In genomic region chr1:2546515-2547209, GRCh38 we compare ENCODE assay signal across 8 cellular contexts. TPM values are rescaled to one million over a fixed set of nuclear protein-coding genes. Genes with fewer than 3 reads are reported as not detected.
DNase-seq lines count a peak whose midpoint lies in the region; ATAC-seq and TF ChIP-seq lines count a peak whose summit lies in the region.

No MANE protein-coding gene starts in this region.

- DNase-seq in ACHN (peak; percentile 91), NCI-H526 treated with DMSO at 0.1 percent for 48 hours (lab: John Stamatoyannopoulos, UW) (peak; percentile 66), lung (ENCODE audit: low spot score) (peak; percentile 91)
- DNase-seq in activated CD4-positive, alpha-beta memory T cell treated with anti-CD3 and anti-CD28 coated beads, Interleukin-2, amount 10 ng/mL, durations not matched to agents 7 days and 5 days, result peak; percentile 94
- peak in 2 of 3 donors; percentile 78 to 79 for DNase-seq in stimulated activated CD4-positive, alpha-beta T cell treated with anti-CD3 and anti-CD28 coated beads, TNF-alpha, amount 100 ng/mL, for 48 hours (ENCODE audit: low read depth in 3 of 3)

- no peaks in the 10 kb centered on the region for H3K9me3 Mint-ChIP-seq in activated CD4-positive, alpha-beta memory T cell treated with anti-CD3 and anti-CD28 coated beads, Interleukin-2, amount 10 ng/mL, durations not matched to agents 7 days and 5 days

- H3K27ac ChIP-seq in ectodermal cell (ENCODE audit: insufficient read depth, low read depth, low read length, poor library complexity, severe bottlenecking) (peak overlapping the region; percentile 87), lung (ENCODE audit: low read depth in 1 of 2, low read length in 1 of 2) (peak overlapping the region; percentile 83 to 96)

- H3K27ac Mint-ChIP-seq in activated CD4-positive, alpha-beta memory T cell treated with anti-CD3 and anti-CD28 coated beads, Interleukin-2, amount 10 ng/mL, durations not matched to agents 7 days and 5 days, result peak overlapping the region; percentile 99

- H3K36me3 ChIP-seq in ectodermal cell (ENCODE audit: control insufficient read depth, insufficient read depth, low read length), result no peaks in the 10 kb centered on the region
- no peaks in the 10 kb centered on the region for H3K36me3 ChIP-seq in lung (ENCODE audit: control insufficient read depth in 2 of 2, insufficient read depth in 2 of 2, low read length in 2 of 2)

- ATAC-seq in GM18861 (IDR thresholded peaks at IDR 0.05; ENCODE audit: unreplicated experiment) (peak; percentile 21), HG03108 (IDR thresholded peaks at IDR 0.05; ENCODE audit: unreplicated experiment) (peak; percentile 29), lung (ENCODE audit: insufficient read depth, low FRiP score) (peak; percentile 75)

- TF ChIP-seq CTCF in lung (IDR thresholded peaks at IDR 0.05; ENCODE audit: control extremely low read depth, extremely low read depth), result no peak

- H3K27me3 ChIP-seq in ectodermal cell (ENCODE audit: control insufficient read depth, insufficient read depth, low read length, poor library complexity, severe bottlenecking) (no peaks in the 10 kb centered on the region), lung (ENCODE audit: control insufficient read depth, insufficient read depth) (no peaks in the 10 kb centered on the region)

- POLR2A ChIA-PET in activated CD4-positive, alpha-beta memory T cell treated with anti-CD3 and anti-CD28 coated beads, Interleukin-2, amount 10 ng/mL, durations not matched to agents 7 days and 5 days (lab: Charles Lee), result interaction anchor here (0.7 to 12.2 kb wide), 19 partner anchors 9 to 413 kb away, joined by 3 to 228 read pairs (median 12); partner anchors contain the start of genes FAAP20, HES5, PANK4 and PEX10

- peaks cover 5% of the 10 kb centered on the region for H3K27me3 Mint-ChIP-seq in activated CD4-positive, alpha-beta memory T cell treated with anti-CD3 and anti-CD28 coated beads, Interleukin-2, amount 10 ng/mL, durations not matched to agents 7 days and 5 days

- H3K4me1 ChIP-seq in ectodermal cell (ENCODE audit: control insufficient read depth, insufficient read depth, low read length) (peaks cover 60% of the 10 kb centered on the region), lung (ENCODE audit: control insufficient read depth in 2 of 2, insufficient read depth in 2 of 2, low read length in 2 of 2) (peaks cover 3 to 16% of the 10 kb centered on the region in 2 donors)

- WGBS in ectodermal cell, 2 experiments, result 0 to 1% methylated on average over 52 of the region's 52 CpGs
- WGBS in lung, 2 donors, result 0 to 1% methylated on average over 38 to 52 of the region's 52 CpGs

- peaks cover 28% of the 10 kb centered on the region for H3K4me1 Mint-ChIP-seq in activated CD4-positive, alpha-beta memory T cell treated with anti-CD3 and anti-CD28 coated beads, Interleukin-2, amount 10 ng/mL, durations not matched to agents 7 days and 5 days

- H3K4me3 Mint-ChIP-seq in activated CD4-positive, alpha-beta memory T cell treated with anti-CD3 and anti-CD28 coated beads, Interleukin-2, amount 10 ng/mL, durations not matched to agents 7 days and 5 days, result peak overlapping the region; percentile 94

- CTCF ChIA-PET in activated CD4-positive, alpha-beta memory T cell treated with anti-CD3 and anti-CD28 coated beads, Interleukin-2, amount 10 ng/mL, durations not matched to agents 7 days and 5 days (lab: Charles Lee), result interaction anchor here (0.9 to 4.6 kb wide), 11 partner anchors 10 to 352 kb away, joined by 3 to 81 read pairs (median 15); partner anchors contain the start of genes FAAP20, PANK4, PEX10 and PRXL2B

- H3K36me3 Mint-ChIP-seq in activated CD4-positive, alpha-beta memory T cell treated with anti-CD3 and anti-CD28 coated beads, Interleukin-2, amount 10 ng/mL, durations not matched to agents 7 days and 5 days (ENCODE audit: low read depth), result no peaks in the 10 kb centered on the region

- in situ Hi-C loops in ACHN (cut with HindIII; ENCODE audit: low pct_ligation_motif_present, low pct_unique_long_range_greater_than_20kb, low sequenced_read_pairs), result no loop called here

- H3K4me3 ChIP-seq in ectodermal cell (ENCODE audit: insufficient read depth, low read depth, low read length), result peak overlapping the region; percentile 56
- peak overlapping the region; percentile 61 for H3K4me3 ChIP-seq in lung

- no peaks in the 10 kb centered on the region for H3K9me3 ChIP-seq in ectodermal cell (ENCODE audit: control insufficient read depth, low read length)
- H3K9me3 ChIP-seq in lung (ENCODE audit: control insufficient read depth in 2 of 2, insufficient read depth in 1 of 2, low read length in 1 of 2), result no peaks in the 10 kb centered on the region

RNA-seq across cellular contexts. Expression of gene TNFRSF14, which starts 9.5 kb away (rescaled TPM):
- 100 to 1,000 TPM; 171 to 173 TPM for total RNA-seq in activated CD4-positive, alpha-beta memory T cell treated with anti-CD3 and anti-CD28 coated beads, Interleukin-2, amount 10 ng/mL, durations not matched to agents 7 days and 5 days
- polyA plus RNA-seq in ectodermal cell (2013, experiment 1 of 4), result 0.85 TPM
- 1.2 TPM for polyA plus RNA-seq in ectodermal cell (2013, experiment 2 of 4)
- 0.69 TPM for polyA plus RNA-seq in ectodermal cell (2013, experiment 3 of 4)
- 0.65 TPM for polyA plus RNA-seq in ectodermal cell (2013, experiment 4 of 4)
- 100 to 1,000 TPM in 1 of 2 donors, 10 to 100 TPM in 1; 67.4 to 127 TPM for total RNA-seq in lung
- polyA plus RNA-seq in lung, result 100 to 1,000 TPM; 191 to 200 TPM

RNA-seq across cellular contexts. Expression of gene HES5, which starts 16.6 kb away (rescaled TPM):
- total RNA-seq in activated CD4-positive, alpha-beta memory T cell treated with anti-CD3 and anti-CD28 coated beads, Interleukin-2, amount 10 ng/mL, durations not matched to agents 7 days and 5 days, result not detected
- 22.0 TPM for polyA plus RNA-seq in ectodermal cell (2013, experiment 1 of 4)
- polyA plus RNA-seq in ectodermal cell (2013, experiment 2 of 4), result 34.7 TPM
- polyA plus RNA-seq in ectodermal cell (2013, experiment 3 of 4), result 42.2 TPM
- polyA plus RNA-seq in ectodermal cell (2013, experiment 4 of 4), result 53.9 TPM
- total RNA-seq in lung, result under 1 TPM; 0.46 to 1.00 TPM
- polyA plus RNA-seq in lung, result under 1 TPM; 0.16 to 0.26 TPM

RNA-seq across cellular contexts. Expression of gene PANK4, which starts 20.3 kb away (rescaled TPM):
- 10 to 100 TPM; 71.7 to 72.6 TPM for total RNA-seq in activated CD4-positive, alpha-beta memory T cell treated with anti-CD3 and anti-CD28 coated beads, Interleukin-2, amount 10 ng/mL, durations not matched to agents 7 days and 5 days
- 49.5 TPM for polyA plus RNA-seq in ectodermal cell (2013, experiment 1 of 4)
- polyA plus RNA-seq in ectodermal cell (2013, experiment 2 of 4), result 37.4 TPM
- 34.6 TPM for polyA plus RNA-seq in ectodermal cell (2013, experiment 3 of 4)
- 35.3 TPM for polyA plus RNA-seq in ectodermal cell (2013, experiment 4 of 4)
- 10 to 100 TPM; 24.5 to 36.3 TPM for total RNA-seq in lung
- 10 to 100 TPM; 17.6 to 18.9 TPM for polyA plus RNA-seq in lung

RNA-seq across cellular contexts. Expression of gene PRXL2B, which starts 39.9 kb away (rescaled TPM):
- 10 to 100 TPM; 17.0 to 22.2 TPM for total RNA-seq in activated CD4-positive, alpha-beta memory T cell treated with anti-CD3 and anti-CD28 coated beads, Interleukin-2, amount 10 ng/mL, durations not matched to agents 7 days and 5 days
- polyA plus RNA-seq in ectodermal cell (2013, experiment 1 of 4), result 45.0 TPM
- 46.1 TPM for polyA plus RNA-seq in ectodermal cell (2013, experiment 2 of 4)
- polyA plus RNA-seq in ectodermal cell (2013, experiment 3 of 4), result 31.7 TPM
- polyA plus RNA-seq in ectodermal cell (2013, experiment 4 of 4), result 36.7 TPM
- total RNA-seq in lung, result 10 to 100 TPM; 17.8 to 39.8 TPM
- polyA plus RNA-seq in lung, result 10 to 100 TPM; 24.9 to 29.0 TPM

Comparison
In these comparisons a context has a peak if more than half of its experiments do, and no peak if none do; other contexts are left out.
1. Peak in every context shown above with its lines: DNase-seq, ATAC-seq, H3K4me3 ChIP-seq and H3K27ac ChIP-seq.
2. ATAC-seq: peak in every context shown above with its lines; median percentile 75 in lung; 29 in HG03108; 21 in GM18861.